Comparison of ENCODE assay signal across 12 cellular contexts in genomic region chr19:17513801-17514200, GRCh38. TPM values are rescaled to one million over a fixed set of nuclear protein-coding genes. Genes with fewer than 3 reads are reported as not detected.
DNase-seq lines count a peak whose midpoint lies in the region; ATAC-seq and TF ChIP-seq lines count a peak whose summit lies in the region.
"Had no signal": no experiment of that assay in that cellular context is flagged by ENCODE, and none has a peak within 500 bp of the region (broad histone marks: within the 10 kb centered on the region; RNA-seq: fewer than 3 reads in every experiment).

No MANE protein-coding gene starts in this region.

- intact Hi-C loops in esophagus squamous epithelium (cut with DNase I) = no loop called here

- TF ChIP-seq POLR2A in esophagus squamous epithelium (IDR thresholded peaks at IDR 0.05) = no peak

- H3F3A ChIP-seq in GM23338 (replicated peaks; ENCODE audit: low read depth) = peaks cover 13% of the 10 kb centered on the region

- H3K9me2 ChIP-seq in GM23338 (ENCODE audit: insufficient read depth) = no peaks in the 10 kb centered on the region

- H3K36me3 Mint-ChIP-seq in GM23338 (ENCODE audit: low read depth) (peaks cover 37% of the 10 kb centered on the region), immature natural killer cell (peaks cover 6 to 15% (median 12%) of the 10 kb centered on the region in 3 donors)

- DNase-seq in AG10803 (ENCODE audit: low read depth) = peak; percentile 42
- no peak for DNase-seq in GM23338 (ENCODE audit: low spot score)
- DNase-seq in SJCRH30 = peak; percentile 30 to 39
- DNase-seq in immature natural killer cell = no peak
- no peak for DNase-seq in esophagus squamous epithelium (lab: John Stamatoyannopoulos, UW)
- DNase-seq in OCI-M1 (lab: John Stamatoyannopoulos, UW) = no peak
- DNase-seq in NCI-H69 (lab: John Stamatoyannopoulos, UW) = no peak
- DNase-seq: activated T-cell treated with anti-CD3 and anti-CD28 coated beads, Interleukin-2, amount 50 U/mL, for 72 hours; mucosa of descending colon; small intestine had no signal

- no peak overlapping the region for H3K27ac ChIP-seq in GM23338 (ENCODE audit: low read depth)
- no peak overlapping the region for H3K27ac ChIP-seq in SJCRH30
- no peak overlapping the region for H3K27ac ChIP-seq in esophagus squamous epithelium

- H3K4me1 Mint-ChIP-seq in GM23338 (peaks cover 11% of the 10 kb centered on the region), immature natural killer cell (peaks cover 29 to 35% of the 10 kb centered on the region in 2 donors)

- H3K79me2 ChIP-seq in GM23338 (replicated peaks; ENCODE audit: insufficient read depth) = peaks cover 26% of the 10 kb centered on the region

- H3K36me3 ChIP-seq in GM23338 (ENCODE audit: insufficient read depth) (peaks cover 5% of the 10 kb centered on the region; the same call in 1 of the 2 replicates), SJCRH30 (peaks cover 10% of the 10 kb centered on the region; the same call in 1 of the 2 replicates), esophagus squamous epithelium (peaks cover 8 to 36% (median 17%) of the 10 kb centered on the region in 3 donors)

- H3K4me3 ChIP-seq in AG10803 (ENCODE audit: low read length) (no peak overlapping the region), GM23338 (no peak overlapping the region), SJCRH30 (no peak overlapping the region), esophagus squamous epithelium (no peak overlapping the region)
- H3K4me3 ChIP-seq: mucosa of descending colon had no signal

- H3K4me1 ChIP-seq in GM23338 (ENCODE audit: insufficient read depth) (peaks cover 11% of the 10 kb centered on the region), SJCRH30 (peaks cover 10% of the 10 kb centered on the region; the same call in 1 of the 2 replicates), esophagus squamous epithelium (peaks cover 8 to 44% (median 25%) of the 10 kb centered on the region in 3 donors)

- H3K4me2 ChIP-seq in GM23338 = no peak overlapping the region

- H3K27me3 Mint-ChIP-seq in GM23338 (ENCODE audit: insufficient read depth, low read depth, poor library complexity) = peaks cover 19% of the 10 kb centered on the region
- H3K27me3 Mint-ChIP-seq in immature natural killer cell (ENCODE audit: low read depth in 3 of 3) = peaks cover 8 to 11% (median 11%) of the 10 kb centered on the region in 3 donors

- H3K27me3 ChIP-seq in GM23338 (ENCODE audit: insufficient read depth) (no peaks in the 10 kb centered on the region), SJCRH30 (no peaks in the 10 kb centered on the region), esophagus squamous epithelium (no peaks in the 10 kb centered on the region)

- TF ChIP-seq CTCF in AG10803 (conservative IDR thresholded peaks at IDR 0.05; ENCODE audit: low read length) (no peak), GM23338 (conservative IDR thresholded peaks at IDR 0.05; ENCODE audit: low read depth in 2 of 2) (no peak), esophagus squamous epithelium (IDR thresholded peaks at IDR 0.05) (no peak)

- H3K4me3 Mint-ChIP-seq in GM23338 (peak overlapping the region; percentile 9; the same call in 1 of the 3 replicates), immature natural killer cell (peak overlapping the region; percentile 37 to 50 (median 39))

- H3K9me3 ChIP-seq in SJCRH30 (replicated peaks) (peaks cover 5% of the 10 kb centered on the region), esophagus squamous epithelium (peaks cover 0 to 16% (median 10%) of the 10 kb centered on the region in 3 donors)

- no peak for ATAC-seq in GM23338
- ATAC-seq in GM19351 (IDR thresholded peaks at IDR 0.05; ENCODE audit: unreplicated experiment) = no peak
- ATAC-seq: activated T-cell treated with anti-CD3 and anti-CD28 coated beads, Interleukin-2, amount 50 U/mL, for 72 hours; mucosa of descending colon had no signal

- no peak overlapping the region for H2AFZ ChIP-seq in GM23338

- 76 to 82% methylated on average over 7 to 8 of the region's 8 CpGs for WGBS in esophagus squamous epithelium, 2 donors

- H3K9me3 Mint-ChIP-seq in GM23338 (peaks cover 13% of the 10 kb centered on the region), immature natural killer cell (peaks cover 0 to 9% (median 0%) of the 10 kb centered on the region in 6 donors)

- H4K20me1 ChIP-seq in GM23338 (replicated peaks; ENCODE audit: insufficient read depth) = no peaks in the 10 kb centered on the region

- H3K27ac Mint-ChIP-seq in GM23338 = no peak overlapping the region
- peak overlapping the region; percentile 8 to 67 (median 58) for H3K27ac Mint-ChIP-seq in immature natural killer cell

TF ChIP-seq in GM23338, 12 proteins besides CTCF, POLR2A, EP300 and RAD21 (continues in another document):
- no peak for TF ChIP-seq CREB1 (CRISPR knock-in tag; IDR thresholded peaks at IDR 0.05; ENCODE audit: low read depth)
- no peak for TF ChIP-seq EZH2 (IDR thresholded peaks at IDR 0.05; ENCODE audit: low read depth, unreplicated experiment)
- no peak for TF ChIP-seq ETS1 (IDR thresholded peaks at IDR 0.05)
- no peak for TF ChIP-seq ZNF331 (CRISPR knock-in tag; IDR thresholded peaks at IDR 0.05; ENCODE audit: low read depth)
- TF ChIP-seq POLR2AphosphoS5 (IDR thresholded peaks at IDR 0.05; ENCODE audit: low read depth) = no peak
- no peak for TF ChIP-seq REST (IDR thresholded peaks at IDR 0.05; ENCODE audit: unreplicated experiment)
- no peak for TF ChIP-seq ZNF114 (CRISPR knock-in tag; IDR thresholded peaks at IDR 0.05)
- TF ChIP-seq NANOG (IDR thresholded peaks at IDR 0.05; ENCODE audit: borderline replicate concordance) = no peak

RNA-seq across cellular contexts. Expression of gene PGLS, which starts 2.4 kb away (rescaled TPM):
- 55.4 and 63.5 TPM in 2 replicates for total RNA-seq in GM23338 (2014; rRNA removed; shearing (Covaris generic))
- polyA plus RNA-seq in GM23338 (2016; fragmentation: Nextera tagmentation; extraction: Ambion mirVana) (56.9 and 62.2 TPM in 2 replicates), immature natural killer cell (100 to 1,000 TPM in 2 of 3 donors, 10 to 100 TPM in 1; 65.3 to 118 (median 107) TPM)
- 32.9 and 33.3 TPM in 2 replicates for total RNA-seq in SJCRH30 (2014; rRNA removed; shearing (Covaris generic))
- total RNA-seq in esophagus squamous epithelium = 100 to 1,000 TPM in 1 of 4 donors, 10 to 100 TPM in 3; 84.5 to 104 (median 92.5) TPM

RNA-seq across cellular contexts. Expression of gene COLGALT1, which starts 41.6 kb away (rescaled TPM):
- total RNA-seq in GM23338 (2014; rRNA removed; shearing (Covaris generic)) = 52.0 and 63.4 TPM in 2 replicates
- polyA plus RNA-seq in GM23338 (2016; fragmentation: Nextera tagmentation; extraction: Ambion mirVana) = 16.1 and 18.2 TPM in 2 replicates
- 115 and 117 TPM in 2 replicates for total RNA-seq in SJCRH30 (2014; rRNA removed; shearing (Covaris generic))
- 10 to 100 TPM; 16.9 to 26.8 (median 22.6) TPM for polyA plus RNA-seq in immature natural killer cell
- 10 to 100 TPM; 23.1 to 51.9 (median 35.6) TPM for total RNA-seq in esophagus squamous epithelium

RNA-seq across cellular contexts. Expression of gene SLC27A1, which starts 43.5 kb away (rescaled TPM):
- total RNA-seq in GM23338 (2014; rRNA removed; shearing (Covaris generic)) = 9.3 and 11.6 TPM in 2 replicates
- polyA plus RNA-seq in GM23338 (2016; fragmentation: Nextera tagmentation; extraction: Ambion mirVana) = 2.1 and 3.5 TPM in 2 replicates
- total RNA-seq in SJCRH30 (2014; rRNA removed; shearing (Covaris generic)) = 5.9 and 7.4 TPM in 2 replicates
- 10 to 100 TPM in 2 of 3 donors, 1 to 10 TPM in 1; 9.7 to 15.9 (median 15.3) TPM for polyA plus RNA-seq in immature natural killer cell
- 10 to 100 TPM in 1 of 4 donors, 1 to 10 TPM in 3; 4.1 to 19.5 (median 8.7) TPM for total RNA-seq in esophagus squamous epithelium

RNA-seq across cellular contexts. Expression of gene NXNL1, which starts 53.1 kb away (rescaled TPM):
- total RNA-seq in GM23338 (2014; rRNA removed; shearing (Covaris generic)) = not detected in 2 replicates
- not detected in 2 replicates for polyA plus RNA-seq in GM23338 (2016; fragmentation: Nextera tagmentation; extraction: Ambion mirVana)
- not detected in 2 replicates for total RNA-seq in SJCRH30 (2014; rRNA removed; shearing (Covaris generic))
- not detected for polyA plus RNA-seq in immature natural killer cell
- total RNA-seq in esophagus squamous epithelium = not detected
- total RNA-seq: activated T-cell treated with anti-CD3 and anti-CD28 coated beads, Interleukin-2, amount 50 U/mL, for 72 hours; HT1080; mucosa of descending colon had no signal
- polyA plus RNA-seq: small intestine had no signal

Comparison
In these comparisons a context has a peak if more than half of its experiments do, and no peak if none do; other contexts are left out.
1. DNase-seq: peak in AG10803 (single experiment) and SJCRH30 (2 of 2); none in GM23338 (single experiment), immature natural killer cell (0 of 3), esophagus squamous epithelium (single experiment), OCI-M1 (single experiment) and NCI-H69 (single experiment).